In the genomic region with DNA sequence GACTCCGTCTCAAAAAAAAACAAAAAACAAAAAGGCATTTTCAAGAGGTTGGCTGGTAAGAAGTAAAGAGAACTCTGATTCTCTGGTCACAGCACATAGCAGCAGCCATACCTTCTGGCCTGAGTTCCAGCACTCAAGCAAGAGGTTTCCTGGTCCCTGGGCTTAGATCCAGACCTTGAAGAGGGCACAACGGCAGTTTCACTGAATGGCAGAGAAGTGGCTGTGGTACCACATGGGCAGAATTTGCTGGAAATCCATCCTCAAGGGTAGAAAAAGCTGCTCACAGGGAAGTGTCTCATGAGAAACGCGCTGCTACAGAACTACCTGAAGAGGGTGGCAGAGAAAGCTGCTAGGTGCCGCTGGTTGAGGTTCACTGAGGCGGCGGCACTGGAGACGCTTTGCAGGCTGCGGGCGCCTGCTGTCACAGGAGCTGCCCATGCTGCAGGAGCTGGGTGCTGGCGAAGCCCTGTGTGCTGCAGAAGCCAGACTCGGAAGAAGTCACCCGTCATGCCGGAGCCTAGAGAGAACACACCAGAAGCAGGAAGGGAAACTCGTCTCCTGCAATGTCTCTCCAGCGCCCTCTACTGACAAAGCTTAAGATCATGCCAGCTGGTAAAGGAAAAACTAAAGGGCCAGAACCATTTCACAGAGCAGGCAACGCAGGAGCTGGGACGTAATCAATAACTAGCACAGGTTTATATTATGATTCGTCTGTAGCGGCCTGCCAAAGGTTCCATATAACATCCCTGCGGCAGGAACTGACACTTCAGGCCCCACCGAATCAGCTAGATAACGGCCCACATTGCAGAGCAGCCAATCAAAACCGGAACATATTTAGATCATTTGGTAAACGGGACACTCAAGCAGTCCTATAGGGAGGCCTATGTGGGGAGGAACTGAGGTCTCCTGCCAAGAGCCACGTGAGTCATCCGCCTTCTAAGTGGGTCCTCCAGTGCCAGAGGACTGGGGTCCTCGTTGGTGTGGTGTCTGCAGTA, we compare ENCODE assay signal across 1 cellular context.
A peak's percentile ranks its signal among the peaks of the same experiment; 100 is the strongest.
TF ChIP-seq lines count a peak whose summit lies in the region.

No MANE protein-coding gene starts in this region.

TF ChIP-seq in A549, 52 proteins besides CTCF, POLR2A, EP300 and RAD21:
- TF ChIP-seq JUN (IDR thresholded peaks at IDR 0.05): peak in 1 of 2 experiments; percentile 42; a peak in 1 of 5 replicates
- TF ChIP-seq SMC3 (IDR thresholded peaks at IDR 0.05): peak; percentile 55
- TF ChIP-seq, protein P1, sequence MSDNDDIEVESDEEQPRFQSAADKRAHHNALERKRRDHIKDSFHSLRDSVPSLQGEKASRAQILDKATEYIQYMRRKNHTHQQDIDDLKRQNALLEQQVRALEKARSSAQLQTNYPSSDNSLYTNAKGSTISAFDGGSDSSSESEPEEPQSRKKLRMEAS (IDR thresholded peaks at IDR 0.05): peak; percentile 43; the same call in 1 of the 2 replicates
- TF ChIP-seq ZSCAN20 (CRISPR knock-in tag; IDR thresholded peaks at IDR 0.05): no peak
- TF ChIP-seq, protein P2, sequence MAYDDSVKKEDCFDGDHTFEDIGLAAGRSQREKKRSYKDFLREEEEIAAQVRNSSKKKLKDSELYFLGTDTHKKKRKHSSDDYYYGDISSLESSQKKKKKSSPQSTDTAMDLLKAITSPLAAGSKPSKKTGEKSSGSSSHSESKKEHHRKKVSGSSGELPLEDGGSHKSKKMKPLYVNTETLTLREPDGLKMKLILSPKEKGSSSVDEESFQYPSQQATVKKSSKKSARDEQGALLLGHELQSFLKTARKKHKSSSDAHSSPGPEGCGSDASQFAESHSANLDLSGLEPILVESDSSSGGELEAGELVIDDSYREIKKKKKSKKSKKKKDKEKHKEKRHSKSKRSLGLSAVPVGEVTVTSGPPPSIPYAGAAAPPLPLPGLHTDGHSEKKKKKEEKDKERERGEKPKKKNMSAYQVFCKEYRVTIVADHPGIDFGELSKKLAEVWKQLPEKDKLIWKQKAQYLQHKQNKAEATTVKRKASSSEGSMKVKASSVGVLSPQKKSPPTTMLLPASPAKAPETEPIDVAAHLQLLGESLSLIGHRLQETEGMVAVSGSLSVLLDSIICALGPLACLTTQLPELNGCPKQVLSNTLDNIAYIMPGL (CRISPR knock-in tag; IDR thresholded peaks at IDR 0.05; ENCODE audit: borderline replicate concordance): 0 out of 2 replicates have a peak, but pooled peaks have one; percentile 28
- no peak for TF ChIP-seq HOXA7 (CRISPR knock-in tag; IDR thresholded peaks at IDR 0.05)
TF ChIP-seq in A549: peak in this region for 4.
